9 cellular contexts compared by ENCODE assay signal in genomic region chr11:318796-319464, GRCh38. TPM values are rescaled to one million over a fixed set of nuclear protein-coding genes. Genes with fewer than 3 reads are reported as not detected.
DNase-seq lines count a peak whose midpoint lies in the region; ATAC-seq, FAIRE-seq and TF ChIP-seq lines count a peak whose summit lies in the region.
"Not testable (repeated sequence)": the region's sequence is repeated elsewhere in the genome, so short reads cannot be mapped to it uniquely, and the experiment has no call there.
"Had no signal": no experiment of that assay in that cellular context is flagged by ENCODE, and none has a peak within 500 bp of the region (broad histone marks: within the 10 kb centered on the region; RNA-seq: fewer than 3 reads in every experiment).

No MANE protein-coding gene starts in this region.

- CTCF ChIA-PET in activated naive CD4-positive, alpha-beta T cell treated with anti-CD3 and anti-CD28 coated beads, Interleukin-2, amount 10 ng/mL, durations not matched to agents 7 days and 5 days (lab: Charles Lee), result interaction anchor here (1.1 kb wide), 1 partner anchor 9 kb away, joined by 6 read pairs; no protein-coding TSS in a partner anchor
- CTCF ChIA-PET in endothelial cell of umbilical vein (lab: Charles Lee), result not testable (repeated sequence)

- H3K4me3 ChIP-seq in GM08714 (ENCODE audit: low read length) (peak overlapping the region; percentile 33; the same call in 1 of the 2 replicates), Peyer's patch (peak overlapping the region; percentile 46 to 63 (median 54)), endothelial cell of umbilical vein (replicated peaks in 1 of 3; ENCODE audit: insufficient read depth in 1 of 3, low read depth in 1 of 3, low read length in 3 of 3) (peak overlapping the region in 2 of 3 experiments; percentile 74 to 84), left lung (peak overlapping the region; percentile 59 to 83), parathyroid adenoma (ENCODE audit: low read depth, low read length) (peak overlapping the region; percentile 53), tibial artery (peak overlapping the region; percentile 79 to 100)

- H2AFZ ChIP-seq in endothelial cell of umbilical vein (ENCODE audit: low read depth, low read length), result not testable (repeated sequence)
- peak overlapping the region; percentile 33 for H2AFZ ChIP-seq in parathyroid adenoma

- DNase-seq in Peyer's patch (peak in 1 of 3 donors; percentile 52), left lung (peak in 1 of 2 donors; percentile 82), tibial artery (peak in 1 of 2 donors; percentile 76)
- DNase-seq in activated naive CD4-positive, alpha-beta T cell treated with anti-CD3 and anti-CD28 coated beads, Interleukin-2, amount 10 ng/mL, durations not matched to agents 7 days and 5 days, result peak; percentile 47
- DNase-seq in endothelial cell of umbilical vein (ENCODE audit: low read depth, low spot score), result not testable (repeated sequence)

- BruUV-seq in endothelial cell of umbilical vein (replicated peaks; lab: Mats Ljungman, UMichigan), result not testable (repeated sequence)

- dilution Hi-C loops in endothelial cell of umbilical vein (cut with MboI; ENCODE audit: extremely low pct_ligation_motif_present, low sequenced_read_pairs), result not testable (repeated sequence)

- H3K9me3 ChIP-seq in Peyer's patch; endothelial cell of umbilical vein (replicated peaks; ENCODE audit: control insufficient read depth, insufficient read depth, low read length); left lung; parathyroid adenoma (ENCODE audit: control insufficient read depth, low read length); tibial artery: not testable (repeated sequence)

- ATAC-seq in HG02763 (IDR thresholded peaks at IDR 0.05; ENCODE audit: unreplicated experiment) (peak; percentile 4), left lung (peak; percentile 38)

- peak overlapping the region; percentile 72 for H3K4me3 Mint-ChIP-seq in activated naive CD4-positive, alpha-beta T cell treated with anti-CD3 and anti-CD28 coated beads, Interleukin-2, amount 10 ng/mL, durations not matched to agents 7 days and 5 days

- not testable (repeated sequence) for H3K9me1 ChIP-seq in endothelial cell of umbilical vein (replicated peaks; ENCODE audit: control insufficient read depth, extremely low read depth, insufficient read depth, low read length)

- H3K27me3 Mint-ChIP-seq in activated naive CD4-positive, alpha-beta T cell treated with anti-CD3 and anti-CD28 coated beads, Interleukin-2, amount 10 ng/mL, durations not matched to agents 7 days and 5 days, result peaks cover 12% of the 10 kb centered on the region

- not testable (repeated sequence) for FAIRE-seq in endothelial cell of umbilical vein (lab: Jason Lieb, UNC)

- H3K4me1 ChIP-seq in Peyer's patch (peaks cover 0 to 27% (median 2%) of the 10 kb centered on the region in 4 donors), left lung (peaks cover 10 to 50% of the 10 kb centered on the region in 2 donors), tibial artery (peaks cover 0 to 19% (median 11%) of the 10 kb centered on the region in 4 donors)
- not testable (repeated sequence) for H3K4me1 ChIP-seq in endothelial cell of umbilical vein (ENCODE audit: control insufficient read depth, extremely low read depth, insufficient read depth, low read length); parathyroid adenoma

- peaks cover 30% of the 10 kb centered on the region for H3K4me1 Mint-ChIP-seq in activated naive CD4-positive, alpha-beta T cell treated with anti-CD3 and anti-CD28 coated beads, Interleukin-2, amount 10 ng/mL, durations not matched to agents 7 days and 5 days

- intact Hi-C loops in endothelial cell of umbilical vein (cut with micrococcal nuclease); left lung (cut with DNase I); tibial artery (cut with DNase I; ENCODE audit: low total_unique reads): not testable (repeated sequence)

- peaks cover 12% of the 10 kb centered on the region for H3K79me2 ChIP-seq in endothelial cell of umbilical vein (ENCODE audit: control insufficient read depth, insufficient read depth, low read length)
- H3K79me2 ChIP-seq in parathyroid adenoma, result not testable (repeated sequence)

- peak overlapping the region; percentile 79 for H3K27ac Mint-ChIP-seq in activated naive CD4-positive, alpha-beta T cell treated with anti-CD3 and anti-CD28 coated beads, Interleukin-2, amount 10 ng/mL, durations not matched to agents 7 days and 5 days

- not testable (repeated sequence) for TF ChIP-seq POLR2A in Peyer's patch (IDR thresholded peaks at IDR 0.05); endothelial cell of umbilical vein (IDR thresholded peaks at IDR 0.05; ENCODE audit: low read depth, low read length)

- not testable (repeated sequence) for TF ChIP-seq CTCF in Peyer's patch (IDR thresholded peaks at IDR 0.05); endothelial cell of umbilical vein (IDR thresholded peaks at IDR 0.05; ENCODE audit: extremely low read depth in 1 of 2, insufficient read depth in 1 of 2, low read depth in 1 of 2, low read length in 2 of 2); left lung (IDR thresholded peaks at IDR 0.05); parathyroid adenoma (IDR thresholded peaks at IDR 0.05); tibial artery (IDR thresholded peaks at IDR 0.05)

- H3K36me3 ChIP-seq in Peyer's patch; endothelial cell of umbilical vein (ENCODE audit: control insufficient read depth in 2 of 2, extremely low read depth in 1 of 2, insufficient read depth in 2 of 2, low read length in 2 of 2); parathyroid adenoma (ENCODE audit: control insufficient read depth, insufficient read depth, low read length); tibial artery: not testable (repeated sequence)
- peaks cover 0 to 13% of the 10 kb centered on the region in 2 donors for H3K36me3 ChIP-seq in left lung

- not testable (repeated sequence) for H3K9me3 Mint-ChIP-seq in activated naive CD4-positive, alpha-beta T cell treated with anti-CD3 and anti-CD28 coated beads, Interleukin-2, amount 10 ng/mL, durations not matched to agents 7 days and 5 days

- H3K27ac ChIP-seq in Peyer's patch (peak overlapping the region; percentile 79 to 96 (median 86)), left lung (peak overlapping the region; percentile 77 to 86), parathyroid adenoma (peak overlapping the region; percentile 99), tibial artery (peak overlapping the region; percentile 93 to 100)
- not testable (repeated sequence) for H3K27ac ChIP-seq in endothelial cell of umbilical vein (ENCODE audit: insufficient read depth, low read depth, low read length)

- H3K27me3 ChIP-seq in Peyer's patch; left lung; parathyroid adenoma (ENCODE audit: control insufficient read depth, insufficient read depth, low read length): not testable (repeated sequence)
- peaks cover 19 to 28% of the 10 kb centered on the region in 2 experiments for H3K27me3 ChIP-seq in endothelial cell of umbilical vein (ENCODE audit: control insufficient read depth in 2 of 2, insufficient read depth in 2 of 2, low read length in 2 of 2)
- H3K27me3 ChIP-seq in tibial artery, result peaks cover 0 to 11% of the 10 kb centered on the region in 2 donors

- H3K9ac ChIP-seq in endothelial cell of umbilical vein (replicated peaks; ENCODE audit: extremely low read depth, insufficient read depth, low read length) (peak overlapping the region; percentile 23), parathyroid adenoma (peak overlapping the region; percentile 46)

- POLR2A ChIA-PET in endothelial cell of umbilical vein (lab: Charles Lee), result not testable (repeated sequence)

- peaks cover 41% of the 10 kb centered on the region for H3K36me3 Mint-ChIP-seq in activated naive CD4-positive, alpha-beta T cell treated with anti-CD3 and anti-CD28 coated beads, Interleukin-2, amount 10 ng/mL, durations not matched to agents 7 days and 5 days

- peak overlapping the region; percentile 79 for H3K4me2 ChIP-seq in endothelial cell of umbilical vein (ENCODE audit: insufficient read depth, low read length)
- not testable (repeated sequence) for H3K4me2 ChIP-seq in parathyroid adenoma (ENCODE audit: low read length)

- H4K20me1 ChIP-seq in endothelial cell of umbilical vein (replicated peaks; ENCODE audit: control insufficient read depth, extremely low read depth, insufficient read depth, low read length), result not testable (repeated sequence)

RNA-seq across cellular contexts. Expression of gene IFITM3, which starts 1.7 kb away (rescaled TPM):
- total RNA-seq in Peyer's patch (100 to 1,000 TPM in 1 of 4 donors, 10 to 100 TPM in 3; 30.6 to 200 (median 84.7) TPM), endothelial cell of umbilical vein (323 and 416 TPM in 2 replicates), left lung (1,000 to 10,000 TPM in 1 of 2 donors, 100 to 1,000 TPM in 1; 724 to 1,115 TPM)
- polyA plus RNA-seq in endothelial cell of umbilical vein, result 950 and 1,150 TPM in 2 replicates
- 508 and 687 TPM in 2 replicates for polyA plus RNA-seq in endothelial cell of umbilical vein (2011; cell fraction: cytosol; rRNA removed)
- polyA plus RNA-seq in endothelial cell of umbilical vein (2011; cell fraction: nucleus; rRNA removed), result 108 and 156 TPM in 2 replicates
- polyA plus RNA-seq in endothelial cell of umbilical vein (2012), result 954 and 1,155 TPM in 2 replicates
- polyA minus RNA-seq in endothelial cell of umbilical vein, result 307 and 358 TPM in 2 replicates
- 507 TPM for polyA minus RNA-seq in endothelial cell of umbilical vein (2011; cell fraction: cytosol; rRNA and poly(A)+ RNA removed)
- polyA minus RNA-seq in endothelial cell of umbilical vein (2011; cell fraction: nucleus; rRNA and poly(A)+ RNA removed), result 50.7 and 85.4 TPM in 2 replicates

RNA-seq across cellular contexts. Expression of gene IFITM1, which starts 5.1 kb away (rescaled TPM):
- total RNA-seq in Peyer's patch, result 100 to 1,000 TPM in 2 of 4 donors, 10 to 100 TPM in 2; 45.9 to 141 (median 89.6) TPM
- total RNA-seq in endothelial cell of umbilical vein, result 4.0 and 11.5 TPM in 2 replicates
- 24.6 and 34.1 TPM in 2 replicates for polyA plus RNA-seq in endothelial cell of umbilical vein
- 16.0 and 16.3 TPM in 2 replicates for polyA plus RNA-seq in endothelial cell of umbilical vein (2011; cell fraction: cytosol; rRNA removed)
- polyA plus RNA-seq in endothelial cell of umbilical vein (2011; cell fraction: nucleus; rRNA removed), result 3.6 and 5.7 TPM in 2 replicates
- polyA plus RNA-seq in endothelial cell of umbilical vein (2012), result 4.2 and 10.0 TPM in 2 replicates
- 29.1 and 50.9 TPM in 2 replicates for polyA minus RNA-seq in endothelial cell of umbilical vein
- polyA minus RNA-seq in endothelial cell of umbilical vein (2011; cell fraction: cytosol; rRNA and poly(A)+ RNA removed), result 128 TPM
- 0.72 and 3.4 TPM in 2 replicates for polyA minus RNA-seq in endothelial cell of umbilical vein (2011; cell fraction: nucleus; rRNA and poly(A)+ RNA removed)
- total RNA-seq in left lung, result 100 to 1,000 TPM in 1 of 2 donors, 10 to 100 TPM in 1; 98.7 to 149 TPM

RNA-seq across cellular contexts. Expression of gene IFITM2, which starts 11.3 kb away (rescaled TPM):
- total RNA-seq in Peyer's patch, result 10 to 100 TPM; 15.6 to 98.2 (median 46.0) TPM
- 219 and 263 TPM in 2 replicates for total RNA-seq in endothelial cell of umbilical vein
- 1,135 and 1,428 TPM in 2 replicates for polyA plus RNA-seq in endothelial cell of umbilical vein
- polyA plus RNA-seq in endothelial cell of umbilical vein (2011; cell fraction: cytosol; rRNA removed), result 681 and 696 TPM in 2 replicates
- polyA plus RNA-seq in endothelial cell of umbilical vein (2011; cell fraction: nucleus; rRNA removed), result 144 and 187 TPM in 2 replicates
- polyA plus RNA-seq in endothelial cell of umbilical vein (2012), result 576 and 617 TPM in 2 replicates
- polyA minus RNA-seq in endothelial cell of umbilical vein, result 371 and 437 TPM in 2 replicates
- polyA minus RNA-seq in endothelial cell of umbilical vein (2011; cell fraction: cytosol; rRNA and poly(A)+ RNA removed), result 132 TPM
- polyA minus RNA-seq in endothelial cell of umbilical vein (2011; cell fraction: nucleus; rRNA and poly(A)+ RNA removed), result 35.2 and 49.4 TPM in 2 replicates
- 100 to 1,000 TPM; 398 to 886 TPM for total RNA-seq in left lung

RNA-seq across cellular contexts. Expression of gene IFITM5, which starts 19.6 kb away (rescaled TPM):
- total RNA-seq in Peyer's patch (not detected), endothelial cell of umbilical vein (not detected in 2 replicates), left lung (not detected)
- polyA plus RNA-seq in endothelial cell of umbilical vein, result not detected in 2 replicates
- polyA plus RNA-seq in endothelial cell of umbilical vein (2011; cell fraction: cytosol; rRNA removed), result not detected in 2 replicates
- polyA plus RNA-seq in endothelial cell of umbilical vein (2011; cell fraction: nucleus; rRNA removed), result not detected in 2 replicates
- polyA plus RNA-seq in endothelial cell of umbilical vein (2012), result not detected in 2 replicates
- polyA minus RNA-seq in endothelial cell of umbilical vein, result not detected in 2 replicates
- not detected for polyA minus RNA-seq in endothelial cell of umbilical vein (2011; cell fraction: cytosol; rRNA and poly(A)+ RNA removed)
- not detected in 2 replicates for polyA minus RNA-seq in endothelial cell of umbilical vein (2011; cell fraction: nucleus; rRNA and poly(A)+ RNA removed)
- total RNA-seq: T-helper 2 cell treated with Interferon-gamma antibody and Interleukin-4, amounts not matched to agents 100 ng/mL and 5 ng/mL, for 36 hours had no signal

RNA-seq across cellular contexts. Expression of gene PGGHG, which starts 30.0 kb away (rescaled TPM):
- total RNA-seq in Peyer's patch, result 100 to 1,000 TPM in 3 of 4 donors, 10 to 100 TPM in 1; 94.2 to 385 (median 317) TPM
- total RNA-seq in endothelial cell of umbilical vein, result 42.4 and 48.1 TPM in 2 replicates
- polyA plus RNA-seq in endothelial cell of umbilical vein, result 31.6 and 37.9 TPM in 2 replicates
- 6.3 and 10.3 TPM in 2 replicates for polyA plus RNA-seq in endothelial cell of umbilical vein (2011; cell fraction: cytosol; rRNA removed)
- 302 and 379 TPM in 2 replicates for polyA plus RNA-seq in endothelial cell of umbilical vein (2011; cell fraction: nucleus; rRNA removed)
- 14.3 and 31.3 TPM in 2 replicates for polyA plus RNA-seq in endothelial cell of umbilical vein (2012)
- 12.9 and 13.3 TPM in 2 replicates for polyA minus RNA-seq in endothelial cell of umbilical vein
- polyA minus RNA-seq in endothelial cell of umbilical vein (2011; cell fraction: cytosol; rRNA and poly(A)+ RNA removed), result 0.61 TPM
- 19.8 and 36.7 TPM in 2 replicates for polyA minus RNA-seq in endothelial cell of umbilical vein (2011; cell fraction: nucleus; rRNA and poly(A)+ RNA removed)
- total RNA-seq in left lung, result 10 to 100 TPM; 47.7 to 75.3 TPM

Comparison
In these comparisons a context has a peak if more than half of its experiments do, and no peak if none do; other contexts are left out.
1. H3K4me3 ChIP-seq: peak in every context shown above with its lines; median percentile 90 in tibial artery; 79 in endothelial cell of umbilical vein; 71 in left lung; 54 in Peyer's patch; 53 in parathyroid adenoma; 33 in GM08714.